ENCODE assay signal across 1 cellular context in the genomic region with DNA sequence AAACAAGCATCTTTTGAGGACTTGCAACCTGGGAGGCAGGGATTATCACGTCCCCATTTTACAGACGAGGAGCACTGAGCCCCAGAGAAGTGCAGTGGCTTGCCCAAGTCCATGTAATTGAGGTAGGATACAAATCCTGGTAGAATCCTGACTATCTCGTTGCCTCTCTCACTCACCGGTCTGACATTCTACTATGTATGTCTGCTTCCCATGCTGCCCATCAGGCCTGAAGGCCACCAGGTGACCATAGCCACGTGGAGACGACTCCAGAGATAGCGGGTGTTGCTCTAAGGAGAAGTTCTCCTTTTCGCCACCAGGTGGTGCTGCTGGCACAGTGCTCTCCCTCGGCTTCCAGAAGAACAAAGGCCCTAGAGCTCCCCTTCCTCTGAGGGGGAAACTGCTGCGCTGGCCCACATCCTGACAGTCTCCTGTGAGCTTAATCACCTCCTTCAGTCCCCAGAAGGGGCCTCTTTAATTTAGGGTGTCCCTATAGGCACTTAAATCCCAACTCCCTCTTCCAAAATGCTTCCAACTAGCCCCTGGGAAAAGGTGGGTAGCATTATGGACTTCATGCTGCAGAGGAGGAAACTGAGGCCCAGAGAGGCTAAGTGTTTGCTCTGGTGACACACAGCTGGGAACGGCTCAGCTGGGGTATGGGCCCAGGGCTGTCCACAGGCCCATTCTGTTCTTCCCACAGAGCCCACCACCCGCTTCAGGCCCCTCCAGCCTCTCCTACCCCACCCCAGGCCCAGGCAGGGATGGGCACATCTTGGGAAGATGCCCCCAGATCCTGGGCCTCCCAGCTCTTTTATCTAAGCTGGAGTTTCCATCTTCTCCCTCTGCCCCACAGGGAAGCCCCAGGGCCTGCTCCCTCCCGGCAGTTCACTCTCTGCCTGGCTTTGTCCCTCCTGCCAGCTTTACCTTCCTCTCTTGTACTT.
A peak's percentile ranks its signal among the peaks of the same experiment; 100 is the strongest.
TF ChIP-seq lines count a peak whose summit lies in the region.

No MANE protein-coding gene starts in this region.

TF ChIP-seq in endothelial cell of umbilical vein, 7 proteins besides CTCF, POLR2A, EP300 and RAD21 (continued from another document):
- TF ChIP-seq GATA2 (IDR thresholded peaks at IDR 0.05; ENCODE audit: insufficient read depth, insufficient read length, low read depth, low read length) (no peak), MYC (IDR thresholded peaks at IDR 0.05; ENCODE audit: low read depth, low read length) (peak; percentile 55), POLR2AphosphoS5 (IDR thresholded peaks at IDR 0.05; ENCODE audit: insufficient read depth, low read depth, low read length) (no peak), JUN (IDR thresholded peaks at IDR 0.05; ENCODE audit: borderline replicate concordance, insufficient read depth, insufficient read length, low read depth) (no peak)
- TF ChIP-seq, protein P1, sequence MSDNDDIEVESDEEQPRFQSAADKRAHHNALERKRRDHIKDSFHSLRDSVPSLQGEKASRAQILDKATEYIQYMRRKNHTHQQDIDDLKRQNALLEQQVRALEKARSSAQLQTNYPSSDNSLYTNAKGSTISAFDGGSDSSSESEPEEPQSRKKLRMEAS (IDR thresholded peaks at IDR 0.05; ENCODE audit: insufficient read depth, insufficient read length): peak; percentile 83
